ENCODE assay signal across 36 cellular contexts in the genomic region with DNA sequence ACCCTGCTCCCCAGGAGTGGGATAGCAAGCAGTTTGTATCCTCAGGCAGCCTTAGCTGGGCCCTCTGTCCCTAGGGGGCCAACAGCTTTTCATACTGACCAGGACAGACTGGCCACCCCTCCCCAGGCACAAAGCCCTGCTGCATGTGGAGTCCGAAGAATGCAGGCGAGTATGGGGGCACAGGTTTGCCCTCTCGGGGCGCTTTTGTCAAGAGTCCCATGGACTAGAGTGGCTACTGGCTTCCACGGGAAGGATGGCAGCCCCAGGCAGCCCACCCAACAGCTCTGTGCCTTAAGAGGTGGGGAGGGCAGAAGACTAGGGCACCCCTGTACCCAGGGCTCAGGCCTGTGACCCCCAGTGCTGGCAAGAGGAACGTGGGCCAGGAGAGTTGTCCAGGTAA. TPM values are rescaled to one million over a fixed set of nuclear protein-coding genes. Genes with fewer than 3 reads are reported as not detected.
"Had no signal": no experiment of that assay in that cellular context is flagged by ENCODE, and none has a peak within 500 bp of the region (broad histone marks: within the 10 kb centered on the region; RNA-seq: fewer than 3 reads in every experiment).

No MANE protein-coding gene starts in this region.

- ATAC-seq: activated CD8-positive, alpha-beta T cell treated with anti-CD3 and anti-CD28 coated beads for 36 hours; activated naive CD8-positive, alpha-beta T cell treated with anti-CD3 and anti-CD28 coated beads, Interleukin-2, amount 50 U/mL, for 24 hours; activated T-cell treated with anti-CD3 and anti-CD28 coated beads, Interleukin-2, amount 50 U/mL, for 4 hours; activated T-cell treated with anti-CD3 and anti-CD28 coated beads, Interleukin-2, amount 50 U/mL, for 72 hours; activated T-helper 17 cell treated with anti-CD3 and anti-CD28 coated beads, Interleukin-2, amount 50 U/mL, for 72 hours; body of pancreas had no signal

- H3K9me3 Mint-ChIP-seq: activated B cell treated with CpG ODN at 0.5 μM for 24 hours; activated CD4-positive, alpha-beta memory T cell treated with anti-CD3 and anti-CD28 coated beads for 36 hours; activated CD4-positive, alpha-beta T cell treated with anti-CD3 and anti-CD28 coated beads, Interleukin-2, amount 10 ng/mL, durations not matched to agents 24 days and 14 days; activated CD8-positive, alpha-beta T cell treated with anti-CD3 and anti-CD28 coated beads for 36 hours; activated naive CD4-positive, alpha-beta T cell treated with anti-CD3 and anti-CD28 coated beads, Interleukin-2, amount 10 ng/mL, durations not matched to agents 7 days and 5 days; activated naive CD4-positive, alpha-beta T cell treated with anti-CD3 and anti-CD28 coated beads, Interleukin-2, amount 50 U/mL, for 24 hours; activated naive CD8-positive, alpha-beta T cell treated with anti-CD3 and anti-CD28 coated beads, Interleukin-2, amount 10 ng/mL, durations not matched to agents 7 days and 5 days; activated naive CD8-positive, alpha-beta T cell treated with anti-CD3 and anti-CD28 coated beads, Interleukin-2, amount 50 U/mL, for 24 hours; activated T-cell treated with anti-CD3 and anti-CD28 coated beads, Interleukin-2, amount 50 U/mL, for 4 hours; activated T-cell treated with anti-CD3 and anti-CD28 coated beads, Interleukin-2, amount 50 U/mL, for 72 hours; activated T-helper 1 cell treated with anti-CD3 and anti-CD28 coated beads, Interleukin-12 subunit alpha, Interleukin-12 subunit beta, Interleukin-2, Interleukin-4 antibody, amounts not matched to agents 30 ng/mL and 10 ng/mL and 1 ng/mL, durations not matched to agents 14 hours and 24 hours and 36 hours; activated T-helper 17 cell treated with anti-CD3 and anti-CD28 coated beads, Interleukin-2, amount 50 U/mL, for 72 hours; T-helper 1 cell treated with Interleukin-12 subunit alpha and Interleukin-12 subunit beta and Interleukin-4 antibody, amounts not matched to agents 30 μg/mL and 1 μg/mL, for 36 hours; T-helper 2 cell treated with Interferon-gamma antibody and Interleukin-4, amounts not matched to agents 5 μg/mL and 100 μg/mL, for 36 hours had no signal

- H3K4me1 Mint-ChIP-seq: activated B cell treated with CpG ODN at 0.5 μM for 24 hours; activated CD4-positive, alpha-beta T cell treated with anti-CD3 and anti-CD28 coated beads, Interleukin-2, amount 10 ng/mL, durations not matched to agents 24 days and 14 days; activated naive CD4-positive, alpha-beta T cell treated with anti-CD3 and anti-CD28 coated beads, Interleukin-2, amount 10 ng/mL, durations not matched to agents 7 days and 5 days; activated naive CD4-positive, alpha-beta T cell treated with anti-CD3 and anti-CD28 coated beads, Interleukin-2, amount 50 U/mL, for 24 hours; activated naive CD8-positive, alpha-beta T cell treated with anti-CD3 and anti-CD28 coated beads, Interleukin-2, amount 10 ng/mL, durations not matched to agents 7 days and 5 days; activated naive CD8-positive, alpha-beta T cell treated with anti-CD3 and anti-CD28 coated beads, Interleukin-2, amount 50 U/mL, for 24 hours; activated T-helper 17 cell treated with anti-CD3 and anti-CD28 coated beads, Interleukin-2, amount 50 U/mL, for 72 hours had no signal

- H3K27me3 Mint-ChIP-seq: activated B cell treated with CpG ODN at 0.5 μM for 24 hours; activated CD4-positive, alpha-beta T cell treated with anti-CD3 and anti-CD28 coated beads, Interleukin-2, amount 10 ng/mL, durations not matched to agents 24 days and 14 days; activated CD8-positive, alpha-beta T cell treated with anti-CD3 and anti-CD28 coated beads for 36 hours; activated naive CD8-positive, alpha-beta T cell treated with anti-CD3 and anti-CD28 coated beads, Interleukin-2, amount 50 U/mL, for 24 hours had no signal

- H3K9me3 ChIP-seq: body of pancreas, breast epithelium had no signal

- H3K4me3 ChIP-seq: body of pancreas, breast epithelium had no signal

- H3K27ac ChIP-seq: body of pancreas, brain microvascular endothelial cell, VCaP had no signal

- H3K27ac Mint-ChIP-seq: activated B cell treated with CpG ODN at 0.5 μM for 24 hours; activated CD4-positive, alpha-beta memory T cell treated with anti-CD3 and anti-CD28 coated beads for 36 hours; activated CD4-positive, alpha-beta T cell treated with anti-CD3 and anti-CD28 coated beads, Interleukin-2, amount 10 ng/mL, durations not matched to agents 24 days and 14 days; activated CD8-positive, alpha-beta T cell treated with anti-CD3 and anti-CD28 coated beads for 36 hours; activated naive CD4-positive, alpha-beta T cell treated with anti-CD3 and anti-CD28 coated beads, Interleukin-2, amount 10 ng/mL, durations not matched to agents 7 days and 5 days; activated naive CD4-positive, alpha-beta T cell treated with anti-CD3 and anti-CD28 coated beads, Interleukin-2, amount 50 U/mL, for 24 hours; activated naive CD8-positive, alpha-beta T cell; activated naive CD8-positive, alpha-beta T cell treated with anti-CD3 and anti-CD28 coated beads, Interleukin-2, amount 10 ng/mL, durations not matched to agents 7 days and 5 days; activated naive CD8-positive, alpha-beta T cell treated with anti-CD3 and anti-CD28 coated beads, Interleukin-2, amount 50 U/mL, for 24 hours; activated T-cell treated with anti-CD3 and anti-CD28 coated beads, Interleukin-2, amount 50 U/mL, for 72 hours; activated T-helper 1 cell treated with anti-CD3 and anti-CD28 coated beads, Interleukin-12 subunit alpha, Interleukin-12 subunit beta, Interleukin-2, Interleukin-4 antibody, amounts not matched to agents 30 ng/mL and 10 ng/mL and 1 ng/mL, durations not matched to agents 14 hours and 24 hours and 36 hours; activated T-helper 17 cell treated with anti-CD3 and anti-CD28 coated beads, Interleukin-2, amount 50 U/mL, for 72 hours; T-helper 1 cell treated with Interleukin-12 subunit alpha and Interleukin-12 subunit beta and Interleukin-4 antibody, amounts not matched to agents 30 μg/mL and 1 μg/mL, for 36 hours; T-helper 2 cell treated with Interferon-gamma antibody and Interleukin-4, amounts not matched to agents 5 μg/mL and 100 μg/mL, for 36 hours had no signal

- H3K4me1 ChIP-seq: breast epithelium had no signal

- DNase-seq: activated B cell treated with CpG ODN at 0.5 μM for 24 hours; activated CD4-positive, alpha-beta memory T cell treated with anti-CD3 and anti-CD28 coated beads for 36 hours; activated CD4-positive, alpha-beta T cell treated with anti-CD3 and anti-CD28 coated beads for 4 hours; activated CD4-positive, alpha-beta T cell treated with anti-CD3 and anti-CD28 coated beads, Interleukin-2, amount 10 ng/mL, durations not matched to agents 24 days and 14 days; activated CD4-positive, alpha-beta T cell treated with anti-CD3 and anti-CD28 coated beads, Interleukin-2, amount 50 U/mL, for 1 hour; activated CD4-positive, alpha-beta T cell treated with anti-CD3 and anti-CD28 coated beads, Interleukin-2, amount 50 U/mL, for 4 hours; activated CD4-positive, CD25-positive, alpha-beta regulatory T cell treated with anti-CD3 and anti-CD28 coated beads, Interleukin-2, amount 50 U/mL, for 72 hours; activated CD8-positive, alpha-beta memory T cell treated with anti-CD3 and anti-CD28 coated beads, Interleukin-2, amount 50 U/mL, for 4 hours; activated CD8-positive, alpha-beta T cell treated with anti-CD3 and anti-CD28 coated beads for 36 hours; activated gamma-delta T cell; activated naive CD4-positive, alpha-beta T cell treated with anti-CD3 and anti-CD28 coated beads, Interleukin-2, amount 10 ng/mL, durations not matched to agents 7 days and 5 days; activated naive CD4-positive, alpha-beta T cell treated with Interleukin-2 at 50 U/mL for 16 hours; activated naive CD8-positive, alpha-beta T cell treated with anti-CD3 and anti-CD28 coated beads, Interleukin-2, amount 10 ng/mL, durations not matched to agents 7 days and 5 days; activated naive CD8-positive, alpha-beta T cell treated with anti-CD3 and anti-CD28 coated beads, Interleukin-2, amount 50 U/mL, for 24 hours; activated T-cell treated with anti-CD3 and anti-CD28 coated beads for 4 hours; activated T-cell treated with anti-CD3 and anti-CD28 coated beads, Interleukin-2, amount 50 U/mL, for 1 hour; activated T-cell treated with anti-CD3 and anti-CD28 coated beads, Interleukin-2, amount 50 U/mL, for 4 hours; activated T-cell treated with anti-CD3 and anti-CD28 coated beads, Interleukin-2, amount 50 U/mL, for 72 hours; amygdala; anterior cingulate cortex; body of pancreas; brain microvascular endothelial cell; central memory CD4-positive, alpha-beta T cell; SW 1271; T-helper 1 cell; T-helper 2 cell; T-helper 9 cell had no signal

- H3K27me3 ChIP-seq: body of pancreas, brain microvascular endothelial cell, breast epithelium had no signal

- H3K36me3 Mint-ChIP-seq: activated CD4-positive, alpha-beta memory T cell treated with anti-CD3 and anti-CD28 coated beads for 36 hours; activated naive CD4-positive, alpha-beta T cell treated with anti-CD3 and anti-CD28 coated beads, Interleukin-2, amount 10 ng/mL, durations not matched to agents 7 days and 5 days; activated naive CD4-positive, alpha-beta T cell treated with anti-CD3 and anti-CD28 coated beads, Interleukin-2, amount 50 U/mL, for 24 hours; activated naive CD8-positive, alpha-beta T cell; activated naive CD8-positive, alpha-beta T cell treated with anti-CD3 and anti-CD28 coated beads, Interleukin-2, amount 10 ng/mL, durations not matched to agents 7 days and 5 days had no signal

- H3K36me3 ChIP-seq: brain microvascular endothelial cell, breast epithelium had no signal

- H3K4me3 Mint-ChIP-seq: activated B cell treated with CpG ODN at 0.5 μM for 24 hours; activated CD4-positive, alpha-beta memory T cell treated with anti-CD3 and anti-CD28 coated beads for 36 hours; activated CD4-positive, alpha-beta T cell treated with anti-CD3 and anti-CD28 coated beads, Interleukin-2, amount 10 ng/mL, durations not matched to agents 24 days and 14 days; activated CD8-positive, alpha-beta T cell treated with anti-CD3 and anti-CD28 coated beads for 36 hours; activated naive CD4-positive, alpha-beta T cell treated with anti-CD3 and anti-CD28 coated beads, Interleukin-2, amount 10 ng/mL, durations not matched to agents 7 days and 5 days; activated naive CD4-positive, alpha-beta T cell treated with anti-CD3 and anti-CD28 coated beads, Interleukin-2, amount 50 U/mL, for 24 hours; activated naive CD8-positive, alpha-beta T cell; activated naive CD8-positive, alpha-beta T cell treated with anti-CD3 and anti-CD28 coated beads, Interleukin-2, amount 10 ng/mL, durations not matched to agents 7 days and 5 days; activated naive CD8-positive, alpha-beta T cell treated with anti-CD3 and anti-CD28 coated beads, Interleukin-2, amount 50 U/mL, for 24 hours; activated T-cell treated with anti-CD3 and anti-CD28 coated beads, Interleukin-2, amount 50 U/mL, for 4 hours; activated T-cell treated with anti-CD3 and anti-CD28 coated beads, Interleukin-2, amount 50 U/mL, for 72 hours; activated T-helper 1 cell treated with anti-CD3 and anti-CD28 coated beads, Interleukin-12 subunit alpha, Interleukin-12 subunit beta, Interleukin-2, Interleukin-4 antibody, amounts not matched to agents 30 ng/mL and 10 ng/mL and 1 ng/mL, durations not matched to agents 14 hours and 24 hours and 36 hours; activated T-helper 17 cell treated with anti-CD3 and anti-CD28 coated beads, Interleukin-2, amount 50 U/mL, for 72 hours; T-helper 1 cell treated with Interleukin-12 subunit alpha and Interleukin-12 subunit beta and Interleukin-4 antibody, amounts not matched to agents 30 μg/mL and 1 μg/mL, for 36 hours; T-helper 2 cell treated with Interferon-gamma antibody and Interleukin-4, amounts not matched to agents 5 μg/mL and 100 μg/mL, for 36 hours had no signal

RNA-seq across cellular contexts. Expression of gene CXCL12, which starts 10.7 kb away (rescaled TPM):
- total RNA-seq: activated B cell treated with CpG ODN at 0.5 μM for 24 hours; activated CD4-positive, alpha-beta memory T cell treated with anti-CD3 and anti-CD28 coated beads for 36 hours; activated CD4-positive, alpha-beta T cell treated with anti-CD3 and anti-CD28 coated beads, Interleukin-2, amount 10 ng/mL, durations not matched to agents 24 days and 14 days; activated CD8-positive, alpha-beta memory T cell treated with anti-CD3 and anti-CD28 coated beads for 36 hours; activated CD8-positive, alpha-beta T cell treated with anti-CD3 and anti-CD28 coated beads for 36 hours; activated naive CD8-positive, alpha-beta T cell treated with anti-CD3 and anti-CD28 coated beads, Interleukin-2, amount 10 ng/mL, durations not matched to agents 7 days and 5 days; activated T-cell treated with anti-CD3 and anti-CD28 coated beads, Interleukin-2, amount 50 U/mL, for 72 hours; activated T-helper 1 cell treated with anti-CD3 and anti-CD28 coated beads, Interleukin-12 subunit alpha, Interleukin-12 subunit beta, Interleukin-2, Interleukin-4 antibody, amounts not matched to agents 30 ng/mL and 10 ng/mL and 1 ng/mL, durations not matched to agents 14 hours and 24 hours and 36 hours had no signal
